ENCODE assay signal across 1 cellular context in genomic region chr1:39410915-39411436, GRCh38.
TF ChIP-seq lines count a peak whose summit lies in the region.

No MANE protein-coding gene starts in this region.

TF ChIP-seq in K562, 482 proteins besides CTCF, POLR2A, EP300 and RAD21 (continued from another document):
- TF ChIP-seq ZNF407 (IDR thresholded peaks at IDR 0.05; ENCODE audit: low read depth), result no peak
- TF ChIP-seq POLR2H (tag; IDR thresholded peaks at IDR 0.05; ENCODE audit: low read depth), result no peak
- no peak for TF ChIP-seq FOXK2 (conservative IDR thresholded peaks at IDR 0.05 in 1 of 2, IDR thresholded peaks at IDR 0.05 in 1 of 2; ENCODE audit: low read depth in 2 of 2)
- TF ChIP-seq KAT7 (CRISPR knock-in tag; IDR thresholded peaks at IDR 0.05; ENCODE audit: borderline replicate concordance), result no peak
- no peak for TF ChIP-seq ZBTB9 (CRISPR knock-in tag; IDR thresholded peaks at IDR 0.05)
- TF ChIP-seq TEAD1 (CRISPR knock-in tag; IDR thresholded peaks at IDR 0.05), result peak in 1 of 2 experiments; percentile 60; a peak in 1 of 4 replicates
- TF ChIP-seq E2F1 (CRISPR knock-in tag; IDR thresholded peaks at IDR 0.05), result no peak
- TF ChIP-seq PYGO2 (tag; IDR thresholded peaks at IDR 0.05), result no peak
- TF ChIP-seq ZFP36 (IDR thresholded peaks at IDR 0.05; ENCODE audit: low read depth, low read length, partially characterized antibody), result no peak
- TF ChIP-seq ZFPM2 (CRISPR knock-in tag; IDR thresholded peaks at IDR 0.05), result no peak
- no peak for TF ChIP-seq CSDE1 (IDR thresholded peaks at IDR 0.05)
- TF ChIP-seq CREB1 (IDR thresholded peaks at IDR 0.05), result no peak
- TF ChIP-seq CREB1 (CRISPR knock-in tag; IDR thresholded peaks at IDR 0.05), result no peak
- peak; percentile 32; the same call in 1 of the 2 replicates for TF ChIP-seq POLR2AphosphoS5 (IDR thresholded peaks at IDR 0.05; ENCODE audit: control insufficient read depth, insufficient read depth, low read depth, low read length)
- no peak for TF ChIP-seq HSF4 (CRISPR knock-in tag; IDR thresholded peaks at IDR 0.05; ENCODE audit: borderline replicate concordance)
- TF ChIP-seq ARID4B (CRISPR knock-in tag; IDR thresholded peaks at IDR 0.05), result no peak
- TF ChIP-seq SRSF3 (IDR thresholded peaks at IDR 0.05; ENCODE audit: insufficient read depth, low read length), result no peak
- peak; percentile 96 for TF ChIP-seq NFIC (IDR thresholded peaks at IDR 0.05)
